Comparison of ENCODE assay signal across 11 cellular contexts in the genomic region with DNA sequence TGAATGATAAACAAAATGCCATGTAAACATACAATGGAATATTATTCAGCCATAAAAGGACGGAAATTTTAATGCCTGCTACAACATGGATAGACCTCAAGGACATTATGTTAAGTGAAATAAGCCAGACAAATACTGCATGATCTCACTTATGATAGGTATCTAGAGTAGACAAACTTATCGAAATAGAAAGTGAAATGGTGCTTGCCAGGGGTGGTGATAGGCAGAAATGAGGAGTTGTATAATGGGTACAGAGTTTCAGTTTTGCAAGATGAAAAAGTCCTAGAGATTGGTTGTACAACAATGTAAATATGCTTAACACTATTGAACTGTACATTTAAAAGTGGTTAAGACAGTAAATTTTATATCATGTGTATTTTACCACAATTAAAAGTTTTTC.
"Had no signal": no experiment of that assay in that cellular context is flagged by ENCODE, and none has a peak within 500 bp of the region (broad histone marks: within the 10 kb centered on the region; RNA-seq: fewer than 3 reads in every experiment).

No MANE protein-coding gene starts in this region.

- H2AFZ ChIP-seq: GM23248, GM23338 had no signal

- H3K27ac Mint-ChIP-seq: GM23338, H9, HFFc6 had no signal

- H3K9me3 ChIP-seq: HAP-1 had no signal

- H3K4me2 ChIP-seq: GM23338 had no signal

- H3K9me3 Mint-ChIP-seq: GM23338, H9 had no signal

- H3K4me3 ChIP-seq: GM23248, GM23338, HAP-1 had no signal

- H3K36me3 ChIP-seq: HAP-1 had no signal

- H3K4me1 ChIP-seq: HAP-1 had no signal

- DNase-seq: GM23248, GOT3, H7, H9, HCEC 1CT, HFFc6 had no signal

- H3K9ac ChIP-seq: GM23248 had no signal

- ATAC-seq: GM23338, HCT116 had no signal

- FAIRE-seq: H1, H54 had no signal

- H3K27ac ChIP-seq: GM23248 had no signal
